Comparison of ENCODE assay signal across 8 cellular contexts in genomic region chr17:49035470-49036269, GRCh38. TPM values are rescaled to one million over a fixed set of nuclear protein-coding genes. Genes with fewer than 3 reads are reported as not detected.
DNase-seq lines count a peak whose midpoint lies in the region; ATAC-seq and TF ChIP-seq lines count a peak whose summit lies in the region.

No MANE protein-coding gene starts in this region.

- CTCF ChIA-PET in Calu3 (lab: Charles Lee), result interaction anchor here (0.5 to 1.9 kb wide), 23 partner anchors 10 to 364 kb away, joined by 3 to 11 read pairs (median 4); partner anchors contain the start of genes ATP5MC1 and UBE2Z
- CTCF ChIA-PET in naive thymus-derived CD4-positive, alpha-beta T cell (lab: Charles Lee), result interaction anchor here (0.6 kb wide), 1 partner anchor 363 kb away, joined by 5 read pairs; no protein-coding TSS in a partner anchor

- peak; percentile 80 for ATAC-seq in SK-N-SH treated with all-trans-retinoic acid at 6 μM for 48 hours
- ATAC-seq in naive thymus-derived CD4-positive, alpha-beta T cell, result peak; percentile 41
- ATAC-seq in GM18909 (IDR thresholded peaks at IDR 0.05; ENCODE audit: poor library complexity, unreplicated experiment), result no peak

- peak overlapping the region; percentile 20 for H3K4me3 Mint-ChIP-seq in Calu3 (ENCODE audit: low read depth, unreplicated experiment)
- H3K4me3 Mint-ChIP-seq in naive thymus-derived CD4-positive, alpha-beta T cell, result no peak overlapping the region

- H3K27ac ChIP-seq in naive thymus-derived CD4-positive, alpha-beta T cell (ENCODE audit: low read depth, low read length), result no peak overlapping the region

- H3K36me3 ChIP-seq in naive thymus-derived CD4-positive, alpha-beta T cell (ENCODE audit: control insufficient read depth in 2 of 3, insufficient read depth in 3 of 3, low read length in 3 of 3), result no peaks in the 10 kb centered on the region

- TF ChIP-seq CTCF in Calu3 (IDR thresholded peaks at IDR 0.05; ENCODE audit: unreplicated experiment), result peak; percentile 98

- no peaks in the 10 kb centered on the region for H3K27me3 ChIP-seq in naive thymus-derived CD4-positive, alpha-beta T cell (ENCODE audit: control insufficient read depth in 2 of 2, insufficient read depth in 2 of 2, low read length in 2 of 2)

- H3K4me1 Mint-ChIP-seq in Calu3 (ENCODE audit: low read depth, unreplicated experiment), result peaks cover 11% of the 10 kb centered on the region
- H3K4me1 Mint-ChIP-seq in naive thymus-derived CD4-positive, alpha-beta T cell, result peaks cover 0 to 7% (median 6%) of the 10 kb centered on the region in 7 donors

- H3K9me3 Mint-ChIP-seq in Calu3 (ENCODE audit: low read depth, unreplicated experiment), result no peaks in the 10 kb centered on the region
- peaks cover 0 to 3% (median 0%) of the 10 kb centered on the region in 11 donors for H3K9me3 Mint-ChIP-seq in naive thymus-derived CD4-positive, alpha-beta T cell

- H3K27me3 Mint-ChIP-seq in Calu3 (ENCODE audit: unreplicated experiment), result no peaks in the 10 kb centered on the region
- H3K27me3 Mint-ChIP-seq in naive thymus-derived CD4-positive, alpha-beta T cell, result peaks cover 0 to 10% (median 9%) of the 10 kb centered on the region in 5 donors

- intact Hi-C loops in Calu3 (cut with micrococcal nuclease; ENCODE audit: unreplicated experiment), result loop anchor here (5.0 to 10.0 kb wide), 2 partner anchors 189 to 363 kb away; no protein-coding TSS in a partner anchor
- intact Hi-C loops in naive thymus-derived CD4-positive, alpha-beta T cell (cut with micrococcal nuclease), result loop anchor here in 1 of 2 donors (10.0 kb wide), 1 partner anchor 1011 kb away; no protein-coding TSS in a partner anchor

- BruUV-seq in Calu3 (replicated peaks; lab: Mats Ljungman, UMichigan), result no TSS peak

- DNase-seq in Calu3 (peak; percentile 90), HT1080 (ENCODE audit: low read depth) (peak; percentile 27), ecto neural progenitor cell (ENCODE audit: low spot score) (peak; percentile 94), NCI-H2029 treated with DMSO at 0.1 percent for 48 hours (lab: John Stamatoyannopoulos, UW) (no peak)
- peak in 1 of 9 donors; percentile 37 for DNase-seq in naive thymus-derived CD4-positive, alpha-beta T cell
- DNase-seq in effector CD4-positive, alpha-beta T cell, result no peak

- no peaks in the 10 kb centered on the region for H3K4me1 ChIP-seq in naive thymus-derived CD4-positive, alpha-beta T cell (ENCODE audit: control insufficient read depth in 2 of 2, insufficient read depth in 2 of 2, low read length in 2 of 2)

- no peak overlapping the region for H3K4me3 ChIP-seq in naive thymus-derived CD4-positive, alpha-beta T cell (ENCODE audit: low read length)

- POLR2A ChIA-PET in naive thymus-derived CD4-positive, alpha-beta T cell (lab: Charles Lee), result no interaction called here

- no peaks in the 10 kb centered on the region for H3K9me3 ChIP-seq in naive thymus-derived CD4-positive, alpha-beta T cell (ENCODE audit: control insufficient read depth in 2 of 3, low read length in 3 of 3)

- peaks cover 6% of the 10 kb centered on the region for H3K36me3 Mint-ChIP-seq in Calu3 (ENCODE audit: insufficient read depth, unreplicated experiment)
- H3K36me3 Mint-ChIP-seq in naive thymus-derived CD4-positive, alpha-beta T cell, result no peaks in the 10 kb centered on the region

- H3K27ac Mint-ChIP-seq in Calu3 (ENCODE audit: unreplicated experiment), result peak overlapping the region; percentile 5
- H3K27ac Mint-ChIP-seq in naive thymus-derived CD4-positive, alpha-beta T cell, result no peak overlapping the region

TF ChIP-seq in SK-N-SH treated with all-trans-retinoic acid at 6 μM for 48 hours, 23 proteins besides CTCF, POLR2A, EP300 and RAD21:
- no peak for TF ChIP-seq TCF4 (CRISPR knock-in tag; IDR thresholded peaks at IDR 0.05; ENCODE audit: borderline replicate concordance)

RNA-seq across cellular contexts. Expression of gene IGF2BP1, which starts 38.5 kb away (rescaled TPM):
- 14.4 and 17.6 TPM in 2 replicates for total RNA-seq in Calu3 (2022)
- 18.5 and 18.6 TPM in 2 replicates for total RNA-seq in HT1080 (2014; rRNA removed; shearing (Covaris generic))
- polyA plus RNA-seq in HT1080 (2015; cell fraction: cytosol; rRNA removed), result 10.5 and 12.1 TPM in 2 replicates
- 34.4 and 34.5 TPM in 2 replicates for polyA plus RNA-seq in HT1080 (2015; cell fraction: nucleus; rRNA removed)
- total RNA-seq in naive thymus-derived CD4-positive, alpha-beta T cell, result not detected
- polyA plus RNA-seq in naive thymus-derived CD4-positive, alpha-beta T cell, result not detected

Comparison
In these comparisons a context has a peak if more than half of its experiments do, and no peak if none do; other contexts are left out.
1. DNase-seq: peak in Calu3 (single experiment), HT1080 (single experiment) and ecto neural progenitor cell (single experiment); none in NCI-H2029 treated with DMSO at 0.1 percent for 48 hours (single experiment) and effector CD4-positive, alpha-beta T cell (single experiment).
2. RNA of gene IGF2BP1, which starts 38.5 kb away (total RNA-seq): 18.5 to 18.6 TPM in HT1080 and 14.4 to 17.6 TPM in Calu3; not detected in naive thymus-derived CD4-positive, alpha-beta T cell; every median in the first group is over 10 times any median in the second.